Comparison of ENCODE assay signal across 1 cellular context in genomic region chr13:99926014-99926731, GRCh38.
A peak's percentile ranks its signal among the peaks of the same experiment; 100 is the strongest.
TF ChIP-seq lines count a peak whose summit lies in the region.

No MANE protein-coding gene starts in this region.

TF ChIP-seq in HEK293, 187 proteins besides CTCF, POLR2A, EP300 and RAD21 (continued from another document):
- TF ChIP-seq, protein P1, sequence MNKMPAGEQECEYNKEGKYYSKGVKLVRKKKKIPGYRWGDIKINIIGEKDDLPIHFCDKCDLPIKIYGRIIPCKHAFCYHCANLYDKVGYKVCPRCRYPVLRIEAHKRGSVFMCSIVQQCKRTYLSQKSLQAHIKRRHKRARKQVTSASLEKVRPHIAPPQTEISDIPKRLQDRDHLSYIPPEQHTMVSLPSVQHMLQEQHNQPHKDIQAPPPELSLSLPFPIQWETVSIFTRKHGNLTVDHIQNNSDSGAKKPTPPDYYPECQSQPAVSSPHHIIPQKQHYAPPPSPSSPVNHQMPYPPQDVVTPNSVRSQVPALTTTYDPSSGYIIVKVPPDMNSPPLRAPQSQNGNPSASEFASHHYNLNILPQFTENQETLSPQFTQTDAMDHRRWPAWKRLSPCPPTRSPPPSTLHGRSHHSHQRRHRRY (tag by site-specific recombination; IDR thresholded peaks at IDR 0.05), result no peak
- TF ChIP-seq PATZ1 (tag by site-specific recombination; IDR thresholded peaks at IDR 0.05) (peak; percentile 62), SP2 (tag by site-specific recombination; IDR thresholded peaks at IDR 0.05) (no peak), SETDB1 (IDR thresholded peaks at IDR 0.05; ENCODE audit: insufficient read length, low read length) (no peak)
